1 cellular context compared by ENCODE assay signal in genomic region chr10:97770265-97770664, GRCh38.
TF ChIP-seq lines count a peak whose summit lies in the region.

No MANE protein-coding gene starts in this region.

TF ChIP-seq in GM23338, 12 proteins besides CTCF, POLR2A, EP300 and RAD21 (continued from another document):
- no peak for TF ChIP-seq ZNF462 (CRISPR knock-in tag; IDR thresholded peaks at IDR 0.05)
- no peak for TF ChIP-seq JUNB (IDR thresholded peaks at IDR 0.05; ENCODE audit: unreplicated experiment)
- no peak for TF ChIP-seq EZH2 (IDR thresholded peaks at IDR 0.05; ENCODE audit: low read depth, unreplicated experiment)
- no peak for TF ChIP-seq POLR2AphosphoS5 (IDR thresholded peaks at IDR 0.05; ENCODE audit: low read depth)
- no peak for TF ChIP-seq NANOG (IDR thresholded peaks at IDR 0.05; ENCODE audit: borderline replicate concordance)
